Comparison of ENCODE assay signal across 13 cellular contexts in genomic region chr4:8302331-8302730, GRCh38. TPM values are rescaled to one million over a fixed set of nuclear protein-coding genes. Genes with fewer than 3 reads are reported as not detected.
DNase-seq lines count a peak whose midpoint lies in the region; ATAC-seq and TF ChIP-seq lines count a peak whose summit lies in the region.
"Had no signal": no experiment of that assay in that cellular context is flagged by ENCODE, and none has a peak within 500 bp of the region (broad histone marks: within the 10 kb centered on the region; RNA-seq: fewer than 3 reads in every experiment).

No MANE protein-coding gene starts in this region.

- H3K27ac Mint-ChIP-seq in natural killer cell treated with Interleukin-12 subunit alpha and Interleukin-12 subunit beta and Interleukin-15 and Interleukin-18, amount 100 ng/mL, for 72 hours, result no peak overlapping the region
- no peak overlapping the region for H3K27ac Mint-ChIP-seq in natural killer cell
- no peak overlapping the region for H3K27ac Mint-ChIP-seq in chondrocyte (ENCODE audit: unreplicated experiment)

- TF ChIP-seq CTCF in natural killer cell (IDR thresholded peaks at IDR 0.05) (no peak), chondrocyte (IDR thresholded peaks at IDR 0.05) (no peak), ovary (IDR thresholded peaks at IDR 0.05) (no peak), SK-N-SH (IDR thresholded peaks at IDR 0.05) (no peak)

- H3K27me3 ChIP-seq in ovary (no peaks in the 10 kb centered on the region), SK-N-SH (ENCODE audit: insufficient read depth) (no peaks in the 10 kb centered on the region)

- H4K20me1 ChIP-seq in SK-N-SH (ENCODE audit: insufficient read depth), result no peaks in the 10 kb centered on the region

- no peaks in the 10 kb centered on the region for H3K36me3 Mint-ChIP-seq in natural killer cell treated with Interleukin-12 subunit alpha and Interleukin-12 subunit beta and Interleukin-15 and Interleukin-18, amount 100 ng/mL, for 72 hours
- H3K36me3 Mint-ChIP-seq in natural killer cell (no peaks in the 10 kb centered on the region), chondrocyte (ENCODE audit: low read depth) (peaks cover 13% of the 10 kb centered on the region)

- no peaks in the 10 kb centered on the region for H3F3A ChIP-seq in SK-N-SH (replicated peaks; ENCODE audit: insufficient read depth)

- H3K4me1 ChIP-seq in ovary (ENCODE audit: insufficient read depth) (peaks cover 23% of the 10 kb centered on the region), SK-N-SH (ENCODE audit: control insufficient read depth in 1 of 2, insufficient read depth in 2 of 2, low read depth in 1 of 2, low read length in 1 of 2) (peaks cover 0 to 3% of the 10 kb centered on the region in 2 experiments; a peak in 1 of 4 replicates)

- H3K36me3 ChIP-seq in ovary, result no peaks in the 10 kb centered on the region
- no peaks in the 10 kb centered on the region for H3K36me3 ChIP-seq in SK-N-SH (replicated peaks in 1 of 2; ENCODE audit: control insufficient read depth in 1 of 2, insufficient read depth in 2 of 2, low read length in 1 of 2)

- TF ChIP-seq POLR2A in ovary (IDR thresholded peaks at IDR 0.05), result no peak

- no peaks in the 10 kb centered on the region for H3K79me2 ChIP-seq in SK-N-SH (ENCODE audit: insufficient read depth)

- peaks cover 14 to 23% of the 10 kb centered on the region in 2 donors for H3K27me3 Mint-ChIP-seq in natural killer cell treated with Interleukin-12 subunit alpha and Interleukin-12 subunit beta and Interleukin-15 and Interleukin-18, amount 100 ng/mL, for 72 hours
- H3K27me3 Mint-ChIP-seq in natural killer cell (ENCODE audit: low read depth in 2 of 2) (peaks cover 6 to 11% of the 10 kb centered on the region in 2 donors), chondrocyte (ENCODE audit: low read depth) (no peaks in the 10 kb centered on the region)

- H3K4me1 Mint-ChIP-seq in natural killer cell treated with Interleukin-12 subunit alpha and Interleukin-12 subunit beta and Interleukin-15 and Interleukin-18, amount 100 ng/mL, for 72 hours (ENCODE audit: low read depth in 2 of 2), result peaks cover 3 to 6% of the 10 kb centered on the region in 2 donors
- H3K4me1 Mint-ChIP-seq in natural killer cell, result no peaks in the 10 kb centered on the region
- H3K4me1 Mint-ChIP-seq in chondrocyte (ENCODE audit: low read depth), result peaks cover 17% of the 10 kb centered on the region

- TF ChIP-seq RAD21 in SK-N-SH (IDR thresholded peaks at IDR 0.05; ENCODE audit: low read length), result no peak

- H3K27ac ChIP-seq in ovary (no peak overlapping the region), SK-N-SH (ENCODE audit: low read depth in 2 of 2, low read length in 1 of 2) (no peak overlapping the region)
- H3K27ac ChIP-seq: HL-60 had no signal

- no peaks in the 10 kb centered on the region for H3K9me3 Mint-ChIP-seq in natural killer cell treated with Interleukin-12 subunit alpha and Interleukin-12 subunit beta and Interleukin-15 and Interleukin-18, amount 100 ng/mL, for 72 hours
- H3K9me3 Mint-ChIP-seq in natural killer cell (no peaks in the 10 kb centered on the region), chondrocyte (ENCODE audit: low read depth) (peaks cover 28% of the 10 kb centered on the region)

- no peaks in the 10 kb centered on the region for H3K9me2 ChIP-seq in SK-N-SH

- H3K9me3 ChIP-seq in ovary, result no peaks in the 10 kb centered on the region
- no peaks in the 10 kb centered on the region for H3K9me3 ChIP-seq in SK-N-SH

- DNase-seq in natural killer cell treated with Interleukin-12 subunit alpha and Interleukin-12 subunit beta and Interleukin-15 and Interleukin-18, amount 100 ng/mL, for 72 hours (ENCODE audit: low spot score), result peak; percentile 44
- DNase-seq in natural killer cell (no peak), chondrocyte (ENCODE audit: low spot score) (peak; percentile 68), ovary (peak in 4 of 5 donors; percentile 7 to 25 (median 12)), anterior cingulate cortex (lab: John Stamatoyannopoulos, UW) (no peak), SKM-1 treated with dmso at 0.1 percent for 144 hours (lab: John Stamatoyannopoulos, UW; ENCODE audit: unreplicated experiment) (no peak), SK-N-SH (no peak), germinal center (ENCODE audit: low spot score) (no peak)
- DNase-seq: DND-41, HFFc6, NCI-H187 treated with DMSO at 0.1 percent for 48 hours, NCI-H69 had no signal

- no peak overlapping the region for H3K4me2 ChIP-seq in SK-N-SH

- TF ChIP-seq EP300 in ovary (IDR thresholded peaks at IDR 0.05) (no peak), SK-N-SH (IDR thresholded peaks at IDR 0.05; ENCODE audit: borderline replicate concordance in 1 of 2, low read depth in 1 of 2, low read length in 1 of 2) (no peak)

- ATAC-seq in natural killer cell treated with Interleukin-12 subunit alpha and Interleukin-12 subunit beta and Interleukin-15 and Interleukin-18, amount 100 ng/mL, for 72 hours, result no peak
- ATAC-seq in natural killer cell, result no peak

- CTCF ChIA-PET in SK-N-SH (lab: Yijun Ruan, JAX), result no interaction called here

- no peak overlapping the region for H2AFZ ChIP-seq in SK-N-SH (ENCODE audit: low read depth)

- POLR2A ChIA-PET in SK-N-SH (lab: Yijun Ruan, JAX), result interaction anchor here (1.0 kb wide), 1 partner anchor 9 kb away, joined by 3 read pairs; no protein-coding TSS in a partner anchor

- no peak overlapping the region for H3K9ac ChIP-seq in SK-N-SH

- H3K4me3 ChIP-seq in ovary (no peak overlapping the region), SK-N-SH (ENCODE audit: low read depth in 2 of 2, low read length in 1 of 2) (no peak overlapping the region)

- H3K4me3 Mint-ChIP-seq in natural killer cell treated with Interleukin-12 subunit alpha and Interleukin-12 subunit beta and Interleukin-15 and Interleukin-18, amount 100 ng/mL, for 72 hours, result no peak overlapping the region
- H3K4me3 Mint-ChIP-seq in natural killer cell (no peak overlapping the region), chondrocyte (ENCODE audit: unreplicated experiment) (no peak overlapping the region)
- H3K4me3 Mint-ChIP-seq: HFFc6 had no signal

- WGBS in ovary, 3 donors, result 92 to 99% (median 93%) methylated on average over 15 of the region's 15 CpGs
- 89% methylated on average over 15 of the region's 15 CpGs for WGBS in SK-N-SH (ENCODE audit: low lambda C conversion rate)

- intact Hi-C loops in natural killer cell (cut with micrococcal nuclease) (no loop called here), ovary (cut with DNase I) (loop anchor here in 1 of 4 donors (10.0 kb wide), 1 partner anchor 52 kb away; no protein-coding TSS in a partner anchor)

TF ChIP-seq in SK-N-SH, 30 proteins besides CTCF, POLR2A, EP300 and RAD21:
- TF ChIP-seq USF1 (IDR thresholded peaks at IDR 0.05; ENCODE audit: borderline replicate concordance, low read depth) (no peak), FOXJ3 (CRISPR knock-in tag; IDR thresholded peaks at IDR 0.05) (no peak), FOSL2 (IDR thresholded peaks at IDR 0.05; ENCODE audit: borderline replicate concordance, low read depth) (no peak)

RNA-seq across cellular contexts. Expression of gene HTRA3, which starts 32.8 kb away (rescaled TPM):
- not detected for total RNA-seq in natural killer cell treated with Interleukin-12 subunit alpha and Interleukin-12 subunit beta and Interleukin-15 and Interleukin-18, amount 100 ng/mL, for 72 hours
- total RNA-seq in natural killer cell, result not detected
- total RNA-seq in chondrocyte, result 0.68 to 4.8 TPM (median 3.5 TPM) in 3 replicates
- total RNA-seq in ovary, result 100 to 1,000 TPM in 1 of 7 donors, 10 to 100 TPM in 6; 36.2 to 160 (median 62.3) TPM
- 100 to 1,000 TPM; 122 to 163 TPM for polyA plus RNA-seq in ovary
- 0.05 TPM in 1 of 2 replicates, not detected in the other for polyA plus RNA-seq in SK-N-SH (2012; rRNA removed)
- polyA plus RNA-seq in SK-N-SH (2012; cell fraction: cytosol; rRNA removed), result 0.01 and 0.03 TPM in 2 replicates
- polyA plus RNA-seq in SK-N-SH (2012; cell fraction: nucleus; rRNA removed), result 0.04 and 0.05 TPM in 2 replicates

Comparison
In these comparisons a context has a peak if more than half of its experiments do, and no peak if none do; other contexts are left out.
1. DNase-seq: peak in natural killer cell treated with Interleukin-12 subunit alpha and Interleukin-12 subunit beta and Interleukin-15 and Interleukin-18, amount 100 ng/mL, for 72 hours (single experiment), chondrocyte (single experiment) and ovary (4 of 5); none in natural killer cell (single experiment), anterior cingulate cortex (0 of 58), SKM-1 treated with dmso at 0.1 percent for 144 hours (single experiment), SK-N-SH (single experiment) and germinal center (single experiment).